Comparison of ENCODE assay signal across 20 cellular contexts in genomic region chr15:88994286-88994685, GRCh38.
"Had no signal": no experiment of that assay in that cellular context is flagged by ENCODE, and none has a peak within 500 bp of the region (broad histone marks: within the 10 kb centered on the region; RNA-seq: fewer than 3 reads in every experiment).

No MANE protein-coding gene starts in this region.

- H3K27me3 ChIP-seq: cardiac muscle cell, pancreas, stomach had no signal

- DNase-seq: activated CD4-positive, alpha-beta T cell treated with anti-CD3 and anti-CD28 coated beads, Interleukin-2, amount 50 U/mL, for 1 hour; activated CD4-positive, CD25-positive, alpha-beta regulatory T cell treated with anti-CD3 and anti-CD28 coated beads, Interleukin-2, amount 50 U/mL, for 72 hours; activated CD8-positive, alpha-beta memory T cell treated with anti-CD3 and anti-CD28 coated beads, Interleukin-2, amount 50 U/mL, for 4 hours; activated effector memory CD4-positive, alpha-beta T cell treated with Interleukin-2 at 50 U/mL for 16 hours; activated T-cell treated with anti-CD3 and anti-CD28 coated beads, Interleukin-2, amount 50 U/mL, for 48 hours; amniotic stem cell; dermis blood vessel endothelial cell; effector memory CD4-positive, alpha-beta T cell; esophagus squamous epithelium; foreskin melanocyte; glutamatergic neuron; hypothalamus; immature natural killer cell; natural killer cell; pancreas; stimulated activated CD4-positive, alpha-beta T cell treated with anti-CD3 and anti-CD28 coated beads, Interleukin-4, amount 100 ng/mL, for 1 hour; stomach had no signal

- H3K9me3 ChIP-seq: esophagus squamous epithelium, pancreas, stomach had no signal

- H3K27ac ChIP-seq: cardiac muscle cell, esophagus squamous epithelium, pancreas, stomach had no signal

- H3K4me1 ChIP-seq: esophagus squamous epithelium, pancreas, stomach had no signal

- ATAC-seq: natural killer cell, pancreas, sciatic nerve had no signal

- H3K4me3 ChIP-seq: cardiac muscle cell, esophagus squamous epithelium, pancreas, smooth muscle cell, stomach had no signal

- H3K36me3 ChIP-seq: cardiac muscle cell, esophagus squamous epithelium, pancreas, stomach had no signal
